In the genomic region with DNA sequence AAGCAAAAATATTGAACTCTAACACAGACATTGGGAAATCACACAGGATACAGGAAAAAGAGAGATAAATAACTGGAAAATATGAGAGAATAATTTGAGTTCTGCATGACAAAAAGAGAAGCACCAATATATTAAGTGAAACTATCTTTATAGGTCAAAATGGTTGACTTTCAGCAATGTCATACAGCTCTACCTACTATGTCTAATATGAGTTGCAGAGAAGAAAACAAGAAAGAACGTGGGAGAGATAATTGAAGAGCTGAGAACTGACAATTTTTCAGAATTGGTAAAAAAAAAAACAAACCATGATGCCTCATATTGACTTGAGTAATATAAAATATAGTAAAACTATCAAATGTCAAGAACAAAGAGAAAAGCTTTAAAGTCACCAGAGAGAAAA, we compare ENCODE assay signal across 16 cellular contexts.
A peak's percentile ranks its signal among the peaks of the same experiment; 100 is the strongest.
DNase-seq lines count a peak whose midpoint lies in the region; ATAC-seq and TF ChIP-seq lines count a peak whose summit lies in the region.
"Had no signal": no experiment of that assay in that cellular context is flagged by ENCODE, and none has a peak within 500 bp of the region (broad histone marks: within the 10 kb centered on the region; RNA-seq: fewer than 3 reads in every experiment).

No MANE protein-coding gene starts in this region.

- no peaks in the 10 kb centered on the region for H3K27me3 Mint-ChIP-seq in activated T-cell treated with anti-CD3 and anti-CD28 coated beads, Interleukin-2, amount 50 U/mL, for 72 hours (ENCODE audit: low read depth)
- no peaks in the 10 kb centered on the region for H3K27me3 Mint-ChIP-seq in T-cell
- no peaks in the 10 kb centered on the region for H3K27me3 Mint-ChIP-seq in activated naive CD8-positive, alpha-beta T cell treated with anti-CD3 and anti-CD28 coated beads for 36 hours

- in situ Hi-C loops in brain microvascular endothelial cell (cut with HindIII; ENCODE audit: low pct_ligation_motif_present, low sequenced_read_pairs) = no loop called here

- H3K4me3 ChIP-seq in brain microvascular endothelial cell (ENCODE audit: low read depth, low read length) = no peak overlapping the region
- H3K4me3 ChIP-seq: A549 had no signal

- POLR2A ChIA-PET in T-cell (lab: Charles Lee) = interaction anchor here in 1 of 2 donors (0.6 kb wide), 1 partner anchor 178 kb away, joined by 4 read pairs; no protein-coding TSS in a partner anchor

- H3K4me3 Mint-ChIP-seq in activated T-cell treated with anti-CD3 and anti-CD28 coated beads, Interleukin-2, amount 50 U/mL, for 72 hours = peak overlapping the region in 1 of 2 donors; percentile 6
- peak overlapping the region in 1 of 3 donors; percentile 15 for H3K4me3 Mint-ChIP-seq in T-cell
- H3K4me3 Mint-ChIP-seq in activated naive CD8-positive, alpha-beta T cell treated with anti-CD3 and anti-CD28 coated beads for 36 hours = no peak overlapping the region
- H3K4me3 Mint-ChIP-seq in stimulated activated effector memory CD8-positive, alpha-beta T cell treated with anti-CD3 and anti-CD28 coated beads, Interleukin-12 subunit alpha, Interleukin-12 subunit beta, amount 100 ng/mL, for 72 hours = no peak overlapping the region
- H3K4me3 Mint-ChIP-seq: CD8-positive, alpha-beta memory T cell; H9 had no signal

- no peaks in the 10 kb centered on the region for H3K36me3 ChIP-seq in brain microvascular endothelial cell (replicated peaks)
- H3K36me3 ChIP-seq: BE2C had no signal

- ATAC-seq in activated T-cell treated with anti-CD3 and anti-CD28 coated beads, Interleukin-2, amount 50 U/mL, for 72 hours (replicated peaks in 1 of 2) = peak in 1 of 2 donors; percentile 50
- no peak for ATAC-seq in T-cell (replicated peaks in 1 of 4)
- peak; percentile 63 for ATAC-seq in stimulated activated effector memory CD8-positive, alpha-beta T cell treated with anti-CD3 and anti-CD28 coated beads, Interleukin-12 subunit alpha, Interleukin-12 subunit beta, amount 100 ng/mL, for 72 hours
- ATAC-seq in omental fat pad (ENCODE audit: low FRiP score) = no peak
- ATAC-seq: A549 had no signal

- CTCF ChIA-PET in T-cell (lab: Charles Lee) = no interaction called here

- no peaks in the 10 kb centered on the region for H3K27me3 ChIP-seq in brain microvascular endothelial cell (replicated peaks)
- H3K27me3 ChIP-seq: BE2C had no signal

- H3K4me1 Mint-ChIP-seq in activated T-cell treated with anti-CD3 and anti-CD28 coated beads, Interleukin-2, amount 50 U/mL, for 72 hours (ENCODE audit: low read depth) = peaks cover 25% of the 10 kb centered on the region
- H3K4me1 Mint-ChIP-seq in T-cell = peaks cover 37 to 47% (median 38%) of the 10 kb centered on the region in 3 donors
- peaks cover 39% of the 10 kb centered on the region for H3K4me1 Mint-ChIP-seq in activated naive CD8-positive, alpha-beta T cell treated with anti-CD3 and anti-CD28 coated beads for 36 hours
- peaks cover 46% of the 10 kb centered on the region for H3K4me1 Mint-ChIP-seq in stimulated activated effector memory CD8-positive, alpha-beta T cell treated with anti-CD3 and anti-CD28 coated beads, Interleukin-12 subunit alpha, Interleukin-12 subunit beta, amount 100 ng/mL, for 72 hours

- H3K9me3 Mint-ChIP-seq in activated T-cell treated with anti-CD3 and anti-CD28 coated beads, Interleukin-2, amount 50 U/mL, for 72 hours = peaks cover 12 to 16% of the 10 kb centered on the region in 2 donors
- H3K9me3 Mint-ChIP-seq in T-cell = peaks cover 10 to 31% (median 17%) of the 10 kb centered on the region in 3 donors
- peaks cover 17% of the 10 kb centered on the region for H3K9me3 Mint-ChIP-seq in activated naive CD8-positive, alpha-beta T cell treated with anti-CD3 and anti-CD28 coated beads for 36 hours
- H3K9me3 Mint-ChIP-seq in stimulated activated effector memory CD8-positive, alpha-beta T cell treated with anti-CD3 and anti-CD28 coated beads, Interleukin-12 subunit alpha, Interleukin-12 subunit beta, amount 100 ng/mL, for 72 hours = peaks cover 16% of the 10 kb centered on the region

- DNase-seq in activated T-cell treated with anti-CD3 and anti-CD28 coated beads, Interleukin-2, amount 50 U/mL, for 72 hours = no peak
- DNase-seq in activated T-cell treated with anti-CD3 and anti-CD28 coated beads for 4 hours (no peak), T-cell (no peak), omental fat pad (ENCODE audit: low spot score) (no peak), brain microvascular endothelial cell (no peak)
- no peak for DNase-seq in activated naive CD8-positive, alpha-beta T cell treated with anti-CD3 and anti-CD28 coated beads for 36 hours
- DNase-seq in stimulated activated effector memory CD8-positive, alpha-beta T cell treated with anti-CD3 and anti-CD28 coated beads, Interleukin-12 subunit alpha, Interleukin-12 subunit beta, amount 100 ng/mL, for 72 hours (ENCODE audit: low spot score in 2 of 2) = no peak
- DNase-seq: BE2C; Caco-2; CD8-positive, alpha-beta memory T cell; DND-41; GDM1; GOT3; H9 had no signal

- peak overlapping the region; percentile 85 for H3K27ac Mint-ChIP-seq in activated T-cell treated with anti-CD3 and anti-CD28 coated beads, Interleukin-2, amount 50 U/mL, for 72 hours
- H3K27ac Mint-ChIP-seq in T-cell = peak overlapping the region; percentile 12 to 40
- H3K27ac Mint-ChIP-seq in activated naive CD8-positive, alpha-beta T cell treated with anti-CD3 and anti-CD28 coated beads for 36 hours = peak overlapping the region; percentile 12
- no peak overlapping the region for H3K27ac Mint-ChIP-seq in stimulated activated effector memory CD8-positive, alpha-beta T cell treated with anti-CD3 and anti-CD28 coated beads, Interleukin-12 subunit alpha, Interleukin-12 subunit beta, amount 100 ng/mL, for 72 hours
- H3K27ac Mint-ChIP-seq: H9 had no signal

- TF ChIP-seq CTCF in omental fat pad (IDR thresholded peaks at IDR 0.05) = no peak
- no peak for TF ChIP-seq CTCF in brain microvascular endothelial cell (IDR thresholded peaks at IDR 0.05; ENCODE audit: low read depth, low read length, missing control alignments)

- peaks cover 10 to 20% of the 10 kb centered on the region in 2 donors for H3K36me3 Mint-ChIP-seq in activated T-cell treated with anti-CD3 and anti-CD28 coated beads, Interleukin-2, amount 50 U/mL, for 72 hours (ENCODE audit: insufficient read depth in 2 of 2)
- H3K36me3 Mint-ChIP-seq in T-cell = peaks cover 4% of the 10 kb centered on the region
- H3K36me3 Mint-ChIP-seq in activated naive CD8-positive, alpha-beta T cell treated with anti-CD3 and anti-CD28 coated beads for 36 hours = peaks cover 7% of the 10 kb centered on the region
- no peaks in the 10 kb centered on the region for H3K36me3 Mint-ChIP-seq in stimulated activated effector memory CD8-positive, alpha-beta T cell treated with anti-CD3 and anti-CD28 coated beads, Interleukin-12 subunit alpha, Interleukin-12 subunit beta, amount 100 ng/mL, for 72 hours

- no peak overlapping the region for H3K27ac ChIP-seq in brain microvascular endothelial cell
- H3K27ac ChIP-seq: A549, C4-2B had no signal
